1 cellular context compared by ENCODE assay signal in genomic region chr7:148501707-148502139, GRCh38.
TF ChIP-seq lines count a peak whose summit lies in the region.

No MANE protein-coding gene starts in this region.

TF ChIP-seq in SK-N-SH, 30 proteins besides CTCF, POLR2A, EP300 and RAD21 (continued from another document):
- TF ChIP-seq PBX3 (IDR thresholded peaks at IDR 0.05) (no peak), GABPA (IDR thresholded peaks at IDR 0.05; ENCODE audit: low read depth) (no peak), USF2 (IDR thresholded peaks at IDR 0.05; ENCODE audit: borderline replicate concordance, low read depth, low read length) (no peak), NFIC (IDR thresholded peaks at IDR 0.05; ENCODE audit: borderline replicate concordance) (no peak), RXRA (IDR thresholded peaks at IDR 0.05; ENCODE audit: borderline replicate concordance, low read depth) (no peak), CHD2 (IDR thresholded peaks at IDR 0.05; ENCODE audit: low read length, partially characterized antibody) (no peak)
